23 cellular contexts compared by ENCODE assay signal in genomic region chr2:81895620-81896245, GRCh38.
DNase-seq lines count a peak whose midpoint lies in the region; ATAC-seq and TF ChIP-seq lines count a peak whose summit lies in the region.
"Had no signal": no experiment of that assay in that cellular context is flagged by ENCODE, and none has a peak within 500 bp of the region (broad histone marks: within the 10 kb centered on the region; RNA-seq: fewer than 3 reads in every experiment).

No MANE protein-coding gene starts in this region.

- H3K27me3 Mint-ChIP-seq in progenitor cell of endocrine pancreas, result no peaks in the 10 kb centered on the region
- H3K27me3 Mint-ChIP-seq: activated naive CD8-positive, alpha-beta T cell treated with anti-CD3 and anti-CD28 coated beads for 36 hours had no signal

- no peak overlapping the region for H3K9ac ChIP-seq in PC-3 (ENCODE audit: low read length)
- H3K9ac ChIP-seq: BLaER1 had no signal

- H3K36me3 ChIP-seq in PC-3 (ENCODE audit: low read depth, low read length), result no peaks in the 10 kb centered on the region
- no peaks in the 10 kb centered on the region for H3K36me3 ChIP-seq in adrenal gland (replicated peaks in 1 of 2)
- H3K36me3 ChIP-seq in BE2C, result no peaks in the 10 kb centered on the region
- H3K36me3 ChIP-seq: BLaER1, neutrophil, prostate gland, transverse colon had no signal

- peak overlapping the region; percentile 85 for H3K27ac Mint-ChIP-seq in progenitor cell of endocrine pancreas
- no peak overlapping the region for H3K27ac Mint-ChIP-seq in stimulated activated effector memory CD8-positive, alpha-beta T cell treated with anti-CD3 and anti-CD28 coated beads, Interleukin-12 subunit alpha, Interleukin-12 subunit beta, amount 100 ng/mL, for 72 hours
- H3K27ac Mint-ChIP-seq: activated naive CD8-positive, alpha-beta T cell treated with anti-CD3 and anti-CD28 coated beads for 36 hours had no signal

- H3K9me3 ChIP-seq in PC-3 (ENCODE audit: low read length) (no peaks in the 10 kb centered on the region), adrenal gland (replicated peaks in 1 of 3) (no peaks in the 10 kb centered on the region), BE2C (no peaks in the 10 kb centered on the region)
- H3K9me3 ChIP-seq: BLaER1, neutrophil, prostate gland, transverse colon had no signal

- H3K4me3 ChIP-seq in PC-3 (ENCODE audit: low read length) (peak overlapping the region; percentile 28; the same call in 1 of the 2 replicates), adrenal gland (no peak overlapping the region), BE2C (ENCODE audit: low read depth, low read length) (no peak overlapping the region)
- H3K4me3 ChIP-seq: BLaER1, dorsolateral prefrontal cortex, lung, prostate gland, transverse colon had no signal

- H2AFZ ChIP-seq in PC-3 (ENCODE audit: low read length), result peak overlapping the region; percentile 50

- no peaks in the 10 kb centered on the region for H3F3A ChIP-seq in PC-3 (ENCODE audit: low read length, unreplicated experiment)

- no peak overlapping the region for H3K4me3 Mint-ChIP-seq in progenitor cell of endocrine pancreas (ENCODE audit: low read depth)
- no peak overlapping the region for H3K4me3 Mint-ChIP-seq in stimulated activated effector memory CD8-positive, alpha-beta T cell treated with anti-CD3 and anti-CD28 coated beads, Interleukin-12 subunit alpha, Interleukin-12 subunit beta, amount 100 ng/mL, for 72 hours
- H3K4me3 Mint-ChIP-seq: activated naive CD8-positive, alpha-beta T cell treated with anti-CD3 and anti-CD28 coated beads for 36 hours had no signal

- peak; percentile 23 for DNase-seq in ELR (ENCODE audit: low read depth)
- DNase-seq in PC-3, result peak; percentile 48
- peak; percentile 80 for DNase-seq in kidney glomerular epithelial cell (lab: John Stamatoyannopoulos, UW)
- DNase-seq in progenitor cell of endocrine pancreas (ENCODE audit: low spot score, unreplicated experiment), result no peak
- no peak for DNase-seq in left colon
- no peak for DNase-seq in adrenal gland
- DNase-seq in stimulated activated effector memory CD8-positive, alpha-beta T cell treated with anti-CD3 and anti-CD28 coated beads, Interleukin-12 subunit alpha, Interleukin-12 subunit beta, amount 100 ng/mL, for 72 hours (ENCODE audit: low spot score in 2 of 2), result no peak
- no peak for DNase-seq in BE2C
- DNase-seq: activated CD4-positive, alpha-beta T cell treated with anti-CD3 and anti-CD28 coated beads for 4 hours; activated effector memory CD4-positive, alpha-beta T cell treated with Interleukin-2 at 50 U/mL for 16 hours; activated naive CD8-positive, alpha-beta T cell treated with anti-CD3 and anti-CD28 coated beads for 36 hours; DMS79 treated with DMSO at 0.1 percent for 48 hours; dorsolateral prefrontal cortex; KG1; NCI-H1417 treated with DMSO at 0.1 percent for 48 hours; NCI-H2081; Right ventricle myocardium superior; stimulated activated CD8-positive, alpha-beta memory T cell treated with anti-CD3 and anti-CD28 coated beads, Interleukin-4, amount 100 ng/mL, for 48 hours; transverse colon had no signal

- H3K4me1 Mint-ChIP-seq in progenitor cell of endocrine pancreas (ENCODE audit: low read depth), result peaks cover 26% of the 10 kb centered on the region
- no peaks in the 10 kb centered on the region for H3K4me1 Mint-ChIP-seq in stimulated activated effector memory CD8-positive, alpha-beta T cell treated with anti-CD3 and anti-CD28 coated beads, Interleukin-12 subunit alpha, Interleukin-12 subunit beta, amount 100 ng/mL, for 72 hours
- H3K4me1 Mint-ChIP-seq: activated naive CD8-positive, alpha-beta T cell treated with anti-CD3 and anti-CD28 coated beads for 36 hours had no signal

- POLR2A ChIA-PET in PC-3 (lab: Charles Lee; ENCODE audit: unreplicated experiment), result no interaction called here

- WGBS in adrenal gland, 4 donors, result 86 to 91% (median 88%) methylated on average over 5 of the region's 5 CpGs

- no peaks in the 10 kb centered on the region for H3K36me3 Mint-ChIP-seq in progenitor cell of endocrine pancreas (ENCODE audit: insufficient read depth)
- no peaks in the 10 kb centered on the region for H3K36me3 Mint-ChIP-seq in stimulated activated effector memory CD8-positive, alpha-beta T cell treated with anti-CD3 and anti-CD28 coated beads, Interleukin-12 subunit alpha, Interleukin-12 subunit beta, amount 100 ng/mL, for 72 hours
- H3K36me3 Mint-ChIP-seq: activated naive CD8-positive, alpha-beta T cell treated with anti-CD3 and anti-CD28 coated beads for 36 hours had no signal

- TF ChIP-seq CTCF in PC-3 (conservative IDR thresholded peaks at IDR 0.05; ENCODE audit: low read depth, low read length), result no peak
- TF ChIP-seq CTCF in progenitor cell of endocrine pancreas (IDR thresholded peaks at IDR 0.05; ENCODE audit: unreplicated experiment), result no peak
- TF ChIP-seq CTCF in adrenal gland (IDR thresholded peaks at IDR 0.05), result no peak
- no peak for TF ChIP-seq CTCF in BE2C (IDR thresholded peaks at IDR 0.05; ENCODE audit: low read depth, low read length)

- H3K79me2 ChIP-seq in PC-3 (ENCODE audit: low read length), result no peaks in the 10 kb centered on the region

- intact Hi-C loops in PC-3 (cut with micrococcal nuclease), result loop anchor here (2.0 to 10.0 kb wide), 4 partner anchors 241 to 631 kb away; no protein-coding TSS in a partner anchor
- intact Hi-C loops in left colon (cut with DNase I, micrococcal nuclease), result no loop called here
- intact Hi-C loops in adrenal gland (cut with DNase I), result no loop called here

- H3K9me2 ChIP-seq in PC-3 (replicated peaks; ENCODE audit: low read length), result no peaks in the 10 kb centered on the region

- TF ChIP-seq POLR2A in adrenal gland (IDR thresholded peaks at IDR 0.05), result no peak

- peaks cover 16% of the 10 kb centered on the region; the same call in 1 of the 2 replicates for H3K4me1 ChIP-seq in PC-3 (ENCODE audit: insufficient read depth, low read length)
- H3K4me1 ChIP-seq in adrenal gland (replicated peaks in 1 of 2), result no peaks in the 10 kb centered on the region
- no peaks in the 10 kb centered on the region for H3K4me1 ChIP-seq in BE2C
- H3K4me1 ChIP-seq: BLaER1, prostate gland had no signal

- H3K27ac ChIP-seq in PC-3 (ENCODE audit: low read length), result no peak overlapping the region
- H3K27ac ChIP-seq in adrenal gland, result no peak overlapping the region
- H3K27ac ChIP-seq: BLaER1, dorsolateral prefrontal cortex, neutrophil, transverse colon had no signal

- peak; percentile 58 for ATAC-seq in PC-3
- no peak for ATAC-seq in left colon
- ATAC-seq in stimulated activated effector memory CD8-positive, alpha-beta T cell treated with anti-CD3 and anti-CD28 coated beads, Interleukin-12 subunit alpha, Interleukin-12 subunit beta, amount 100 ng/mL, for 72 hours, result no peak

- H3K9me3 Mint-ChIP-seq in progenitor cell of endocrine pancreas (ENCODE audit: low read depth), result no peaks in the 10 kb centered on the region
- peaks cover 28% of the 10 kb centered on the region for H3K9me3 Mint-ChIP-seq in stimulated activated effector memory CD8-positive, alpha-beta T cell treated with anti-CD3 and anti-CD28 coated beads, Interleukin-12 subunit alpha, Interleukin-12 subunit beta, amount 100 ng/mL, for 72 hours

- no peaks in the 10 kb centered on the region for H3K27me3 ChIP-seq in PC-3 (ENCODE audit: low read length)
- no peaks in the 10 kb centered on the region for H3K27me3 ChIP-seq in adrenal gland
- no peaks in the 10 kb centered on the region for H3K27me3 ChIP-seq in BE2C
- H3K27me3 ChIP-seq: BLaER1, dorsolateral prefrontal cortex, neutrophil, transverse colon had no signal

- no peaks in the 10 kb centered on the region for H4K20me1 ChIP-seq in PC-3 (ENCODE audit: low read length)
- H4K20me1 ChIP-seq: BLaER1 had no signal

- no TSS peak for BruUV-seq in PC-3 (replicated peaks; lab: Mats Ljungman, UMichigan)

- H3K4me2 ChIP-seq in PC-3 (ENCODE audit: low read length), result peak overlapping the region; percentile 53
- H3K4me2 ChIP-seq: BLaER1 had no signal

- CTCF ChIA-PET in PC-3 (lab: Charles Lee), result no interaction called here

Comparison
In these comparisons a context has a peak if more than half of its experiments do, and no peak if none do; other contexts are left out.
1. DNase-seq: peak in ELR (single experiment), PC-3 (single experiment) and kidney glomerular epithelial cell (single experiment); none in progenitor cell of endocrine pancreas (single experiment), left colon (0 of 2), adrenal gland (0 of 7), stimulated activated effector memory CD8-positive, alpha-beta T cell treated with anti-CD3 and anti-CD28 coated beads, Interleukin-12 subunit alpha, Interleukin-12 subunit beta, amount 100 ng/mL, for 72 hours (0 of 2) and BE2C (single experiment).